ENCODE assay signal across 9 cellular contexts in the genomic region with DNA sequence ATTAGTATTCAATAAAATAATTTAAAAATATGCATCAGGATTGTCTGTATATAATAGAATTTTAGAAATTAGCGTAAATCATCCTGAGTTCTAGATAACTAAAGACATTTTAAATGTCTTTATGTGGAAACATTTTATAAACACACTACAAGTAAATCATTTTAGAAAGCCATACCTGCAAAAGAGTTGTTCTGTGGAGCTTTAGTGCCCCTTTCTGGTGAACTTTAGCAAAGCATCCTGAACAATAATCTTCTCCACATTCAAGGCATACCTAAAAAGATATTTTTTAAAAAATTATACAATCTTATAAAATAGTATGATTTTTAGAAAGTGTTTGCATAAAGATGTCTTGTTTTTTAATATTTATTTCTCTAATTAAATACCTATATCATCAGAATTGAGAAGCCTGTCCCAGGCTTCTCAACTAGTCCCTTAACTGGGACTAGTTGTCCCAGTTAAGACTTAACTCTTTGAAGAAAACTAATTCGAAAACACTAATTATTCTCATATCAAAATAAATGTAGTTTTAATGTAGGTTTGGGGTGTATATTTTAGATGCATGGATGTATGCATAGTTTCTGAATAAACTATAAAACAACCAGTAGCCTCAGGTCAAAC. TPM values are rescaled to one million over a fixed set of nuclear protein-coding genes. Genes with fewer than 3 reads are reported as not detected.
DNase-seq lines count a peak whose midpoint lies in the region; ATAC-seq and TF ChIP-seq lines count a peak whose summit lies in the region.
"Had no signal": no experiment of that assay in that cellular context is flagged by ENCODE, and none has a peak within 500 bp of the region (broad histone marks: within the 10 kb centered on the region; RNA-seq: fewer than 3 reads in every experiment).

No MANE protein-coding gene starts in this region.

- H4K5ac ChIP-seq in mesendoderm (ENCODE audit: low read length): no peak overlapping the region

- H3K4me1 Mint-ChIP-seq in effector memory CD8-positive, alpha-beta T cell (ENCODE audit: low read depth in 2 of 2): no peaks in the 10 kb centered on the region
- no peaks in the 10 kb centered on the region for H3K4me1 Mint-ChIP-seq in activated T-helper 1 cell treated with anti-CD3 and anti-CD28 coated beads, Interleukin-12 subunit alpha, Interleukin-12 subunit beta, Interleukin-2, Interleukin-4 antibody, amounts not matched to agents 30 ng/mL and 10 ng/mL and 1 ng/mL, durations not matched to agents 14 hours and 24 hours and 36 hours (ENCODE audit: low read depth)

- no peaks in the 10 kb centered on the region for H3K9me3 ChIP-seq in adipocyte (ENCODE audit: control insufficient read depth, low read length)
- H3K9me3 ChIP-seq: SJSA1 had no signal

- H2AK5ac ChIP-seq in mesendoderm (ENCODE audit: low read length): no peak overlapping the region

- intact Hi-C loops in activated T-helper 1 cell treated with anti-CD3 and anti-CD28 coated beads, Interleukin-12 subunit alpha, Interleukin-12 subunit beta, Interleukin-2, Interleukin-4 antibody, amounts not matched to agents 30 ng/mL and 10 ng/mL and 1 ng/mL, durations not matched to agents 14 hours and 24 hours and 36 hours (cut with micrococcal nuclease): no loop called here

- no peak overlapping the region for H3K56ac ChIP-seq in mesendoderm (ENCODE audit: low read length)

- no peaks in the 10 kb centered on the region for H3K79me1 ChIP-seq in mesendoderm (ENCODE audit: low read length)

- no peak overlapping the region for H2BK5ac ChIP-seq in mesendoderm (ENCODE audit: low read length)

- H3K4me3 ChIP-seq in adipocyte (ENCODE audit: low read length) (no peak overlapping the region), mesendoderm (ENCODE audit: low read length) (no peak overlapping the region)
- H3K4me3 ChIP-seq: SJSA1 had no signal

- H3K4ac ChIP-seq in mesendoderm (ENCODE audit: low read depth, low read length): no peak overlapping the region

- no CpG with 5 or more reads among the region's 2 CpGs for WGBS in mesendoderm (ENCODE audit: extremely low coverage, insufficient coverage, low lambda C conversion rate)

- no peak overlapping the region for H3K4me2 ChIP-seq in mesendoderm (ENCODE audit: low read length)

- H3K9ac ChIP-seq in adipocyte (ENCODE audit: low read length) (no peak overlapping the region), mesendoderm (ENCODE audit: low read length) (no peak overlapping the region)

- no peaks in the 10 kb centered on the region for H3K9me3 Mint-ChIP-seq in effector memory CD8-positive, alpha-beta T cell
- H3K9me3 Mint-ChIP-seq in activated naive CD4-positive, alpha-beta T cell treated with anti-CD3 and anti-CD28 coated beads, Interleukin-2, amount 50 U/mL, for 72 hours: no peaks in the 10 kb centered on the region
- H3K9me3 Mint-ChIP-seq in activated T-helper 1 cell treated with anti-CD3 and anti-CD28 coated beads, Interleukin-12 subunit alpha, Interleukin-12 subunit beta, Interleukin-2, Interleukin-4 antibody, amounts not matched to agents 30 ng/mL and 10 ng/mL and 1 ng/mL, durations not matched to agents 14 hours and 24 hours and 36 hours: no peaks in the 10 kb centered on the region

- no peak overlapping the region for H2BK15ac ChIP-seq in mesendoderm (replicated peaks; ENCODE audit: low read depth)

- H3K4me1 ChIP-seq in adipocyte (ENCODE audit: control insufficient read depth, insufficient read depth, low read length): no peaks in the 10 kb centered on the region
- no peaks in the 10 kb centered on the region for H3K4me1 ChIP-seq in mesendoderm (ENCODE audit: control insufficient read depth, low read depth, low read length)
- H3K4me1 ChIP-seq: SJSA1 had no signal

- H3K79me2 ChIP-seq in mesendoderm (ENCODE audit: control insufficient read depth, insufficient read depth, low read length): no peaks in the 10 kb centered on the region

- H3K27me3 ChIP-seq in adipocyte (replicated peaks; ENCODE audit: control insufficient read depth, insufficient read depth, low read length): no peaks in the 10 kb centered on the region
- H3K27me3 ChIP-seq in mesendoderm (ENCODE audit: insufficient read depth, low read length, poor library complexity): no peaks in the 10 kb centered on the region
- H3K27me3 ChIP-seq: SJSA1 had no signal

- no peak overlapping the region for H2BK120ac ChIP-seq in mesendoderm (ENCODE audit: low read depth, low read length)

- no peak for ATAC-seq in effector memory CD8-positive, alpha-beta T cell (replicated peaks)
- ATAC-seq in activated naive CD4-positive, alpha-beta T cell treated with anti-CD3 and anti-CD28 coated beads, Interleukin-2, amount 50 U/mL, for 72 hours: no peak
- ATAC-seq in GM21717 (IDR thresholded peaks at IDR 0.05; ENCODE audit: unreplicated experiment): no peak

- in situ Hi-C loops in GM13976 (cut with MboI; ENCODE audit: low sequenced_read_pairs, unreplicated experiment): no loop called here

- no peak overlapping the region for H3K4me3 Mint-ChIP-seq in effector memory CD8-positive, alpha-beta T cell
- H3K4me3 Mint-ChIP-seq in activated T-helper 1 cell treated with anti-CD3 and anti-CD28 coated beads, Interleukin-12 subunit alpha, Interleukin-12 subunit beta, Interleukin-2, Interleukin-4 antibody, amounts not matched to agents 30 ng/mL and 10 ng/mL and 1 ng/mL, durations not matched to agents 14 hours and 24 hours and 36 hours: no peak overlapping the region

- no peak overlapping the region for H3K27ac ChIP-seq in mesendoderm (ENCODE audit: low read depth, low read length)
- H3K27ac ChIP-seq: SJSA1 had no signal

- DNase-seq in GM13976 (ENCODE audit: low spot score) (no peak), M059J (ENCODE audit: low read depth) (peak; percentile 27), adipocyte (ENCODE audit: low read depth) (peak; percentile 6), mesendoderm (peak; percentile 37)
- DNase-seq in effector memory CD8-positive, alpha-beta T cell: no peak
- DNase-seq in activated naive CD4-positive, alpha-beta T cell treated with anti-CD3 and anti-CD28 coated beads, Interleukin-2, amount 50 U/mL, for 72 hours (ENCODE audit: low spot score in 2 of 2): no peak
- no peak for DNase-seq in activated T-helper 1 cell treated with anti-CD3 and anti-CD28 coated beads, Interleukin-12 subunit alpha, Interleukin-12 subunit beta, Interleukin-2, Interleukin-4 antibody, amounts not matched to agents 30 ng/mL and 10 ng/mL and 1 ng/mL, durations not matched to agents 14 hours and 24 hours and 36 hours (ENCODE audit: low spot score)

- no peaks in the 10 kb centered on the region for H3K36me3 ChIP-seq in adipocyte (ENCODE audit: control insufficient read depth, insufficient read depth, low read length, severe bottlenecking)
- no peaks in the 10 kb centered on the region for H3K36me3 ChIP-seq in mesendoderm (ENCODE audit: control insufficient read depth, insufficient read depth, low read length)
- H3K36me3 ChIP-seq: SJSA1 had no signal

- H3K18ac ChIP-seq in mesendoderm (ENCODE audit: low read length): no peak overlapping the region

- no peaks in the 10 kb centered on the region for H3K27me3 Mint-ChIP-seq in effector memory CD8-positive, alpha-beta T cell
- H3K27me3 Mint-ChIP-seq in activated T-helper 1 cell treated with anti-CD3 and anti-CD28 coated beads, Interleukin-12 subunit alpha, Interleukin-12 subunit beta, Interleukin-2, Interleukin-4 antibody, amounts not matched to agents 30 ng/mL and 10 ng/mL and 1 ng/mL, durations not matched to agents 14 hours and 24 hours and 36 hours (ENCODE audit: insufficient read depth): no peaks in the 10 kb centered on the region

- no peak overlapping the region for H3K27ac Mint-ChIP-seq in effector memory CD8-positive, alpha-beta T cell
- H3K27ac Mint-ChIP-seq in activated naive CD4-positive, alpha-beta T cell treated with anti-CD3 and anti-CD28 coated beads, Interleukin-2, amount 50 U/mL, for 72 hours: no peak overlapping the region
- H3K27ac Mint-ChIP-seq in activated T-helper 1 cell treated with anti-CD3 and anti-CD28 coated beads, Interleukin-12 subunit alpha, Interleukin-12 subunit beta, Interleukin-2, Interleukin-4 antibody, amounts not matched to agents 30 ng/mL and 10 ng/mL and 1 ng/mL, durations not matched to agents 14 hours and 24 hours and 36 hours: no peak overlapping the region

- no peaks in the 10 kb centered on the region for H3K36me3 Mint-ChIP-seq in effector memory CD8-positive, alpha-beta T cell (ENCODE audit: insufficient read depth)
- H3K36me3 Mint-ChIP-seq in activated naive CD4-positive, alpha-beta T cell treated with anti-CD3 and anti-CD28 coated beads, Interleukin-2, amount 50 U/mL, for 72 hours: no peaks in the 10 kb centered on the region
- no peaks in the 10 kb centered on the region for H3K36me3 Mint-ChIP-seq in activated T-helper 1 cell treated with anti-CD3 and anti-CD28 coated beads, Interleukin-12 subunit alpha, Interleukin-12 subunit beta, Interleukin-2, Interleukin-4 antibody, amounts not matched to agents 30 ng/mL and 10 ng/mL and 1 ng/mL, durations not matched to agents 14 hours and 24 hours and 36 hours (ENCODE audit: low read depth)

- TF ChIP-seq CTCF in GM13976 (IDR thresholded peaks at IDR 0.05; ENCODE audit: borderline replicate concordance, control extremely low read depth, extremely low read depth, insufficient read depth, missing control alignments): peak; percentile 38

- H3K23ac ChIP-seq in mesendoderm (ENCODE audit: low read length): no peak overlapping the region

- no peak overlapping the region for H4K8ac ChIP-seq in mesendoderm (ENCODE audit: low read depth, low read length)

RNA-seq across cellular contexts. Expression of a gene that starts 29.7 kb away (rescaled TPM):
- total RNA-seq in M059J (2014; rRNA removed; shearing (Covaris generic)): not detected in 2 replicates
- 0.42 TPM for polyA plus RNA-seq in mesendoderm (2013, experiment 1 of 2)
- 0.34 TPM for polyA plus RNA-seq in mesendoderm (2013, experiment 2 of 2)
- total RNA-seq in activated naive CD4-positive, alpha-beta T cell treated with anti-CD3 and anti-CD28 coated beads, Interleukin-2, amount 50 U/mL, for 72 hours: not detected
- not detected in 2 replicates for total RNA-seq in activated T-helper 1 cell treated with anti-CD3 and anti-CD28 coated beads, Interleukin-12 subunit alpha, Interleukin-12 subunit beta, Interleukin-2, Interleukin-4 antibody, amounts not matched to agents 30 ng/mL and 10 ng/mL and 1 ng/mL, durations not matched to agents 14 hours and 24 hours and 36 hours
- total RNA-seq: SJSA1 had no signal

Comparison
In these comparisons a context has a peak if more than half of its experiments do, and no peak if none do; other contexts are left out.
1. DNase-seq: peak in M059J (single experiment), adipocyte (single experiment) and mesendoderm (single experiment); none in GM13976 (single experiment), effector memory CD8-positive, alpha-beta T cell (0 of 3), activated naive CD4-positive, alpha-beta T cell treated with anti-CD3 and anti-CD28 coated beads, Interleukin-2, amount 50 U/mL, for 72 hours (0 of 2) and activated T-helper 1 cell treated with anti-CD3 and anti-CD28 coated beads, Interleukin-12 subunit alpha, Interleukin-12 subunit beta, Interleukin-2, Interleukin-4 antibody, amounts not matched to agents 30 ng/mL and 10 ng/mL and 1 ng/mL, durations not matched to agents 14 hours and 24 hours and 36 hours (single experiment).